Comparison of ENCODE assay signal across 23 cellular contexts in genomic region chr17:34504814-34505484, GRCh38.
"Had no signal": no experiment of that assay in that cellular context is flagged by ENCODE, and none has a peak within 500 bp of the region (broad histone marks: within the 10 kb centered on the region; RNA-seq: fewer than 3 reads in every experiment).

No MANE protein-coding gene starts in this region.

- H3K9me3 Mint-ChIP-seq: dendritic cell treated with granulocyte-macrophage colony-stimulating factor and Interleukin-4, amounts not matched to agents 40 ng/mL and 50 ng/mL, for 4 days; effector memory CD8-positive, alpha-beta T cell; naive thymus-derived CD8-positive, alpha-beta T cell; stimulated activated naive B cell treated with anti-CD40 and anti-IgM and Interleukin-4, amounts not matched to agents 10 μg/mL and 1 μg/mL and 100 μg/mL, for 72 hours; type B pancreatic cell had no signal

- H3K4me1 Mint-ChIP-seq: naive thymus-derived CD8-positive, alpha-beta T cell; stimulated activated naive B cell treated with anti-CD40 and anti-IgM and Interleukin-4, amounts not matched to agents 10 μg/mL and 1 μg/mL and 100 μg/mL, for 72 hours had no signal

- H3K36me3 Mint-ChIP-seq: naive thymus-derived CD8-positive, alpha-beta T cell; stimulated activated naive B cell treated with anti-CD40 and anti-IgM and Interleukin-4, amounts not matched to agents 10 μg/mL and 1 μg/mL and 100 μg/mL, for 72 hours; type B pancreatic cell had no signal

- H3K27me3 ChIP-seq: thyroid gland had no signal

- ATAC-seq: effector memory CD8-positive, alpha-beta T cell; gastrocnemius medialis; heart right ventricle; left lobe of liver; mucosa of descending colon; naive thymus-derived CD8-positive, alpha-beta T cell; psoas muscle; sciatic nerve had no signal

- DNase-seq: effector memory CD8-positive, alpha-beta T cell; gastrocnemius medialis; heart right ventricle; islet precursor cell; mammary epithelial cell; mucosa of descending colon; naive thymus-derived CD8-positive, alpha-beta T cell; psoas muscle; spleen; stimulated activated CD4-positive, alpha-beta T cell treated with anti-CD3 and anti-CD28 coated beads, Interleukin-15, amount 100 ng/mL, for 24 hours; stimulated activated CD4-positive, alpha-beta T cell treated with anti-CD3 and anti-CD28 coated beads, Interleukin-1b, Interleukin-23, amount 100 ng/mL, for 48 hours; stimulated activated CD4-positive, alpha-beta T cell treated with anti-CD3 and anti-CD28 coated beads, Interleukin-4, amount 100 ng/mL, for 24 hours; stimulated activated naive B cell treated with anti-CD40 and anti-IgM and Interleukin-4, amounts not matched to agents 10 μg/mL and 1 μg/mL and 100 μg/mL, for 72 hours; thyroid gland had no signal

- H3K4me3 Mint-ChIP-seq: dendritic cell treated with granulocyte-macrophage colony-stimulating factor and Interleukin-4, amounts not matched to agents 40 ng/mL and 50 ng/mL, for 4 days; effector memory CD8-positive, alpha-beta T cell; naive thymus-derived CD8-positive, alpha-beta T cell; stimulated activated naive B cell treated with anti-CD40 and anti-IgM and Interleukin-4, amounts not matched to agents 10 μg/mL and 1 μg/mL and 100 μg/mL, for 72 hours; type B pancreatic cell had no signal

- H3K27ac Mint-ChIP-seq: dendritic cell treated with granulocyte-macrophage colony-stimulating factor and Interleukin-4, amounts not matched to agents 40 ng/mL and 50 ng/mL, for 4 days; effector memory CD8-positive, alpha-beta T cell; stimulated activated naive B cell treated with anti-CD40 and anti-IgM and Interleukin-4, amounts not matched to agents 10 μg/mL and 1 μg/mL and 100 μg/mL, for 72 hours; type B pancreatic cell had no signal

- H3K4me3 ChIP-seq: esophagus muscularis mucosa, gastrocnemius medialis, heart right ventricle, mucosa of descending colon, psoas muscle, spleen, suprapubic skin, thyroid gland had no signal

- H3K4me1 ChIP-seq: esophagus muscularis mucosa, gastrocnemius medialis, psoas muscle, suprapubic skin, thyroid gland had no signal

- H3K36me3 ChIP-seq: esophagus muscularis mucosa, gastrocnemius medialis, heart right ventricle, neutrophil, spleen, suprapubic skin, thyroid gland had no signal

- H3K27ac ChIP-seq: epithelial cell of prostate, esophagus muscularis mucosa, gastrocnemius medialis, heart right ventricle, neutrophil, psoas muscle, spleen, suprapubic skin, thyroid gland had no signal

- FAIRE-seq: urothelium cell line had no signal

- H3K9me3 ChIP-seq: esophagus muscularis mucosa, gastrocnemius medialis, heart right ventricle, mucosa of descending colon, neutrophil, psoas muscle, spleen, suprapubic skin, thyroid gland had no signal
